Comparison of ENCODE assay signal across 9 cellular contexts in genomic region chr12:26791328-26791791, GRCh38. TPM values are rescaled to one million over a fixed set of nuclear protein-coding genes. Genes with fewer than 3 reads are reported as not detected.
DNase-seq lines count a peak whose midpoint lies in the region; ATAC-seq and TF ChIP-seq lines count a peak whose summit lies in the region.
"Had no signal": no experiment of that assay in that cellular context is flagged by ENCODE, and none has a peak within 500 bp of the region (broad histone marks: within the 10 kb centered on the region; RNA-seq: fewer than 3 reads in every experiment).

No MANE protein-coding gene starts in this region.

- no peak overlapping the region for H2AK5ac ChIP-seq in neuronal stem cell (ENCODE audit: low read depth, low read length)

- H3K9me3 Mint-ChIP-seq in CD8-positive, alpha-beta T cell, result no peaks in the 10 kb centered on the region

- H3K4me3 Mint-ChIP-seq in CD8-positive, alpha-beta T cell, result no peak overlapping the region

- ATAC-seq in GM18868 (IDR thresholded peaks at IDR 0.05; ENCODE audit: unreplicated experiment) (peak; percentile 79), HG03108 (IDR thresholded peaks at IDR 0.05; ENCODE audit: unreplicated experiment) (peak; percentile 74)
- no peak for ATAC-seq in CD8-positive, alpha-beta T cell

- peak; percentile 41 for DNase-seq in adipocyte (ENCODE audit: low read depth)
- DNase-seq in neuronal stem cell (ENCODE audit: low spot score), result no peak
- no peak for DNase-seq in NCI-H146 treated with DMSO at 0.1 percent for 48 hours (lab: John Stamatoyannopoulos, UW; ENCODE audit: unreplicated experiment)
- no peak for DNase-seq in GDM1 (lab: John Stamatoyannopoulos, UW)
- no peak for DNase-seq in prostate gland (ENCODE audit: low spot score)
- DNase-seq in CD8-positive, alpha-beta T cell, result no peak
- DNase-seq: NCI-H446 treated with DMSO at 0.1 percent for 48 hours had no signal

- no peak overlapping the region for H2BK5ac ChIP-seq in neuronal stem cell (ENCODE audit: low read length)

- H3K27ac ChIP-seq in neuronal stem cell (replicated peaks; ENCODE audit: low read length) (no peak overlapping the region), prostate gland (no peak overlapping the region)
- H3K27ac ChIP-seq in CD8-positive, alpha-beta T cell (ENCODE audit: low read depth, low read length), result no peak overlapping the region

- H3K4me2 ChIP-seq in neuronal stem cell (ENCODE audit: insufficient read depth, low read length, poor library complexity, severe bottlenecking), result no peak overlapping the region

- H3K79me1 ChIP-seq in neuronal stem cell (ENCODE audit: low read depth, low read length), result no peaks in the 10 kb centered on the region

- no peak for TF ChIP-seq CTCF in prostate gland (IDR thresholded peaks at IDR 0.05)
- no peak for TF ChIP-seq CTCF in CD8-positive, alpha-beta T cell (IDR thresholded peaks at IDR 0.05)

- no peak overlapping the region for H2BK15ac ChIP-seq in neuronal stem cell (ENCODE audit: low read length)

- H3K14ac ChIP-seq in neuronal stem cell (ENCODE audit: low read length), result no peak overlapping the region

- H3K4me1 Mint-ChIP-seq in CD8-positive, alpha-beta T cell (ENCODE audit: low read depth), result peaks cover 24% of the 10 kb centered on the region

- no peak overlapping the region for H3K27ac Mint-ChIP-seq in CD8-positive, alpha-beta T cell

- no peak overlapping the region for H4K91ac ChIP-seq in neuronal stem cell (ENCODE audit: low read depth, low read length, poor library complexity)

- POLR2A ChIA-PET in CD8-positive, alpha-beta T cell (lab: Charles Lee), result no interaction called here

- no peak overlapping the region for H3K4ac ChIP-seq in neuronal stem cell (ENCODE audit: low read length)

- H3K9ac ChIP-seq in adipocyte (ENCODE audit: low read length), result no peak overlapping the region
- no peak overlapping the region for H3K9ac ChIP-seq in neuronal stem cell (ENCODE audit: low read depth, low read length, poor library complexity)

- intact Hi-C loops in prostate gland (cut with DNase I), result no loop called here
- intact Hi-C loops in CD8-positive, alpha-beta T cell (cut with DNase I, micrococcal nuclease), result no loop called here

- H3K18ac ChIP-seq in neuronal stem cell (ENCODE audit: low read length), result no peak overlapping the region

- H3K36me3 Mint-ChIP-seq in CD8-positive, alpha-beta T cell, result peaks cover 31% of the 10 kb centered on the region

- no peak for TF ChIP-seq POLR2A in prostate gland (IDR thresholded peaks at IDR 0.05)

- H3K27me3 Mint-ChIP-seq in CD8-positive, alpha-beta T cell (ENCODE audit: low read depth), result no peaks in the 10 kb centered on the region

- H2AFZ ChIP-seq in neuronal stem cell (ENCODE audit: low read length), result peak overlapping the region; percentile 6

- H3K36me3 ChIP-seq in adipocyte (ENCODE audit: control insufficient read depth, insufficient read depth, low read length, severe bottlenecking) (no peaks in the 10 kb centered on the region), neuronal stem cell (replicated peaks in 1 of 2; ENCODE audit: control insufficient read depth in 2 of 2, insufficient read depth in 2 of 2, low read length in 2 of 2) (no peaks in the 10 kb centered on the region), prostate gland (no peaks in the 10 kb centered on the region)
- no peaks in the 10 kb centered on the region for H3K36me3 ChIP-seq in CD8-positive, alpha-beta T cell (ENCODE audit: insufficient read depth, low read length)

- H3K4me3 ChIP-seq in adipocyte (ENCODE audit: low read length) (no peak overlapping the region), neuronal stem cell (ENCODE audit: low read length in 2 of 2) (no peak overlapping the region), prostate gland (no peak overlapping the region)
- H3K4me3 ChIP-seq in CD8-positive, alpha-beta T cell (ENCODE audit: low read depth, low read length), result no peak overlapping the region

- H2BK120ac ChIP-seq in neuronal stem cell (ENCODE audit: low read depth, low read length), result no peak overlapping the region

- H3K27me3 ChIP-seq in adipocyte (replicated peaks; ENCODE audit: control insufficient read depth, insufficient read depth, low read length), result no peaks in the 10 kb centered on the region
- no peaks in the 10 kb centered on the region for H3K27me3 ChIP-seq in neuronal stem cell (ENCODE audit: control insufficient read depth in 3 of 3, insufficient read depth in 3 of 3, low read depth in 1 of 3, low read length in 3 of 3)
- H3K27me3 ChIP-seq in prostate gland (replicated peaks; ENCODE audit: insufficient read depth), result no peaks in the 10 kb centered on the region
- no peaks in the 10 kb centered on the region for H3K27me3 ChIP-seq in CD8-positive, alpha-beta T cell (ENCODE audit: insufficient read depth, low read length)

- CTCF ChIA-PET in CD8-positive, alpha-beta T cell (lab: Charles Lee), result no interaction called here

- H3K4me1 ChIP-seq in adipocyte (ENCODE audit: control insufficient read depth, insufficient read depth, low read length) (peaks cover 47% of the 10 kb centered on the region), neuronal stem cell (ENCODE audit: control insufficient read depth in 2 of 2, insufficient read depth in 1 of 2, low read depth in 1 of 2, low read length in 2 of 2) (no peaks in the 10 kb centered on the region), prostate gland (replicated peaks) (peaks cover 8% of the 10 kb centered on the region)
- H3K4me1 ChIP-seq in CD8-positive, alpha-beta T cell (ENCODE audit: insufficient read depth, low read length), result peaks cover 6% of the 10 kb centered on the region

- no peak overlapping the region for H4K8ac ChIP-seq in neuronal stem cell (ENCODE audit: low read depth, low read length)

- H3K9me3 ChIP-seq in adipocyte (ENCODE audit: control insufficient read depth, low read length) (no peaks in the 10 kb centered on the region), neuronal stem cell (replicated peaks in 1 of 2; ENCODE audit: control insufficient read depth in 2 of 2, insufficient read depth in 1 of 2, low read depth in 1 of 2, low read length in 2 of 2) (no peaks in the 10 kb centered on the region), prostate gland (no peaks in the 10 kb centered on the region)
- H3K9me3 ChIP-seq in CD8-positive, alpha-beta T cell (ENCODE audit: low read length), result no peaks in the 10 kb centered on the region

- no peak overlapping the region for H2BK12ac ChIP-seq in neuronal stem cell (ENCODE audit: low read length)

- no peak overlapping the region for H3K23ac ChIP-seq in neuronal stem cell (ENCODE audit: low read depth, low read length, poor library complexity)

RNA-seq across cellular contexts. Expression of gene ITPR2, which starts 41.6 kb away (rescaled TPM):
- 0.25 TPM for polyA plus RNA-seq in neuronal stem cell (2013, experiment 1 of 2)
- 0.17 TPM for polyA plus RNA-seq in neuronal stem cell (2013, experiment 2 of 2)
- total RNA-seq in prostate gland, result 10 to 100 TPM; 30.0 to 44.4 TPM
- total RNA-seq in CD8-positive, alpha-beta T cell, result 10 to 100 TPM; 18.9 to 24.1 TPM
